Comparison of ENCODE assay signal across 1 cellular context in the genomic region with DNA sequence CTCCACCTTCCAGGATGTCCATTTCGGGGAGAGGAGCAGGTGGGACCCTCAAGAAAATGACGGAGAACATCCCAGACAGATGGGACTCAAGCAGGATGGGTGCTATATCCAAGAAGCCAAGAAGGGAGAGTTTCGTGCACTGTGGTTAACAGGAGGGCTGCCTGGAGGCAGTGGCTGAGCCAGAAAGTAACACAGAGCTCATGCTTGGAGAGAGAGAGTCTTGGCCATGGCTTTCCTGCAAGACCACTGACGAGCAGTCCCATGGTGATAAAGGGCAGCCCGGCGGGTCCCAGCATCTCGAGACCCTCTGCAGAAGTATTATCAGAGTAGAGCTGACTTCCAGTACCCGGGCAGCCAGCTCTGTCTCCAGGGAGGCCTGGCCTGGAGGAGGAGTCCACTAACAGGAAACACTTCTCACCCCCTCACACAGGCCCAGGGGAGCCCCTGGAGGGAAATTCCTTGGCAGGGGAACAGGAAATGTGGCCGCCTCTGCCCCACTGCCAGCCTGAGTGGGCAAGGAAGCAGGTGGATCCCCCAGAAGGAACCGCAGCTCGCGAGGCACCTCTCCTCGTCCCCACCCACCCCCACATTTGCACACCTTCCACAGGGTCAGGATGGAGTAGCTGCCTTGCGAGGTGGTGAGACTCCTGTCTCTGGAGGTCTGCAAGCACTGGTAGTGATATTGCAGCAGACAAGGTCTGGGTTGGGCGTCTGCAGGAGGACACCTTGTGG.
A peak's percentile ranks its signal among the peaks of the same experiment; 100 is the strongest.
TF ChIP-seq lines count a peak whose summit lies in the region.

No MANE protein-coding gene starts in this region.

TF ChIP-seq in GM12878, 131 proteins besides CTCF, POLR2A, EP300 and RAD21:
- TF ChIP-seq ZNF687 (IDR thresholded peaks at IDR 0.05) (peak; percentile 49; the same call in 1 of the 2 replicates), TBL1XR1 (IDR thresholded peaks at IDR 0.05; ENCODE audit: low read depth, low read length) (peak; percentile 57; the same call in 1 of the 2 replicates), MEF2B (IDR thresholded peaks at IDR 0.05; ENCODE audit: partially characterized antibody, poor library complexity, severe bottlenecking) (peak; percentile 76), MAX (IDR thresholded peaks at IDR 0.05; ENCODE audit: low read depth, low read length) (0 out of 2 replicates have a peak, but pooled peaks have one; percentile 13), SKIL (IDR thresholded peaks at IDR 0.05; ENCODE audit: low read depth, poor library complexity, severe bottlenecking) (no peak), E2F8 (IDR thresholded peaks at IDR 0.05; ENCODE audit: low read depth, partially characterized antibody) (no peak), NRF1 (conservative IDR thresholded peaks at IDR 0.05; ENCODE audit: low read depth, low read length) (no peak), SMARCA5 (IDR thresholded peaks at IDR 0.05) (peak; percentile 70), EGR1 (IDR thresholded peaks at IDR 0.05; ENCODE audit: borderline replicate concordance in 1 of 2, low read depth in 2 of 2, low read length in 2 of 2) (peak in 1 of 2 experiments; percentile 58; a peak in 1 of 3 replicates), WRNIP1 (IDR thresholded peaks at IDR 0.05; ENCODE audit: borderline replicate concordance, low read depth, low read length) (no peak), IKZF1 (conservative IDR thresholded peaks at IDR 0.05) (peak; percentile 93), EED (IDR thresholded peaks at IDR 0.05; ENCODE audit: low read depth) (peak; percentile 56), HDGF (IDR thresholded peaks at IDR 0.05) (peak; percentile 56; the same call in 1 of the 2 replicates), ZNF217 (IDR thresholded peaks at IDR 0.05) (peak; percentile 83), GATAD2B (conservative IDR thresholded peaks at IDR 0.05; ENCODE audit: low read depth) (peak; percentile 87), IKZF2 (IDR thresholded peaks at IDR 0.05) (peak; percentile 70 to 80), KLF5 (IDR thresholded peaks at IDR 0.05; ENCODE audit: partially characterized antibody) (no peak), CBFB (IDR thresholded peaks at IDR 0.05; ENCODE audit: low read depth) (no peak), RB1 (IDR thresholded peaks at IDR 0.05; ENCODE audit: borderline replicate concordance) (0 out of 2 replicates have a peak, but pooled peaks have one; percentile 33), SMC3 (IDR thresholded peaks at IDR 0.05; ENCODE audit: borderline replicate concordance, low read length) (peak; percentile 36; the same call in 1 of the 2 replicates), ELK1 (IDR thresholded peaks at IDR 0.05; ENCODE audit: low read depth, low read length) (no peak), BHLHE40 (IDR thresholded peaks at IDR 0.05; ENCODE audit: borderline replicate concordance in 1 of 2, low read depth in 2 of 2, low read length in 1 of 2) (peak in 1 of 2 experiments; percentile 46; a peak in 1 of 4 replicates), RAD51 (IDR thresholded peaks at IDR 0.05) (no peak), MTA2 (IDR thresholded peaks at IDR 0.05; ENCODE audit: low read depth) (peak; percentile 56; the same call in 1 of the 2 replicates), ZNF24 (IDR thresholded peaks at IDR 0.05) (no peak), SUZ12 (IDR thresholded peaks at IDR 0.05; ENCODE audit: unreplicated experiment) (no peak), NFYA (IDR thresholded peaks at IDR 0.05; ENCODE audit: borderline replicate concordance, low read depth, low read length) (no peak), FOXM1 (IDR thresholded peaks at IDR 0.05; ENCODE audit: low read depth, low read length) (no peak), DPF2 (IDR thresholded peaks at IDR 0.05) (peak; percentile 71), CHD1 (IDR thresholded peaks at IDR 0.05; ENCODE audit: low read depth, low read length) (peak; percentile 67; the same call in 1 of the 2 replicates), PAX5 (IDR thresholded peaks at IDR 0.05; ENCODE audit: borderline replicate concordance, low read depth, low read length) (0 out of 2 replicates have a peak, but pooled peaks have one; percentile 21)
- TF ChIP-seq, protein P1, sequence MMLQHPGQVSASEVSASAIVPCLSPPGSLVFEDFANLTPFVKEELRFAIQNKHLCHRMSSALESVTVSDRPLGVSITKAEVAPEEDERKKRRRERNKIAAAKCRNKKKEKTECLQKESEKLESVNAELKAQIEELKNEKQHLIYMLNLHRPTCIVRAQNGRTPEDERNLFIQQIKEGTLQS (IDR thresholded peaks at IDR 0.05; ENCODE audit: borderline replicate concordance, extremely low read depth, low read depth, low read length): no peak
- TF ChIP-seq, protein P2, sequence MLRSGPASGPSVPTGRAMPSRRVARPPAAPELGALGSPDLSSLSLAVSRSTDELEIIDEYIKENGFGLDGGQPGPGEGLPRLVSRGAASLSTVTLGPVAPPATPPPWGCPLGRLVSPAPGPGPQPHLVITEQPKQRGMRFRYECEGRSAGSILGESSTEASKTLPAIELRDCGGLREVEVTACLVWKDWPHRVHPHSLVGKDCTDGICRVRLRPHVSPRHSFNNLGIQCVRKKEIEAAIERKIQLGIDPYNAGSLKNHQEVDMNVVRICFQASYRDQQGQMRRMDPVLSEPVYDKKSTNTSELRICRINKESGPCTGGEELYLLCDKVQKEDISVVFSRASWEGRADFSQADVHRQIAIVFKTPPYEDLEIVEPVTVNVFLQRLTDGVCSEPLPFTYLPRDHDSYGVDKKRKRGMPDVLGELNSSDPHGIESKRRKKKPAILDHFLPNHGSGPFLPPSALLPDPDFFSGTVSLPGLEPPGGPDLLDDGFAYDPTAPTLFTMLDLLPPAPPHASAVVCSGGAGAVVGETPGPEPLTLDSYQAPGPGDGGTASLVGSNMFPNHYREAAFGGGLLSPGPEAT (IDR thresholded peaks at IDR 0.05; ENCODE audit: low read depth): peak; percentile 45; the same call in 1 of the 2 replicates
- TF ChIP-seq, protein P3, sequence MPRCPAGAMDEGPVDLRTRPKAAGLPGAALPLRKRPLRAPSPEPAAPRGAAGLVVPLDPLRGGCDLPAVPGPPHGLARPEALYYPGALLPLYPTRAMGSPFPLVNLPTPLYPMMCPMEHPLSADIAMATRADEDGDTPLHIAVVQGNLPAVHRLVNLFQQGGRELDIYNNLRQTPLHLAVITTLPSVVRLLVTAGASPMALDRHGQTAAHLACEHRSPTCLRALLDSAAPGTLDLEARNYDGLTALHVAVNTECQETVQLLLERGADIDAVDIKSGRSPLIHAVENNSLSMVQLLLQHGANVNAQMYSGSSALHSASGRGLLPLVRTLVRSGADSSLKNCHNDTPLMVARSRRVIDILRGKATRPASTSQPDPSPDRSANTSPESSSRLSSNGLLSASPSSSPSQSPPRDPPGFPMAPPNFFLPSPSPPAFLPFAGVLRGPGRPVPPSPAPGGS (IDR thresholded peaks at IDR 0.05; ENCODE audit: borderline replicate concordance, insufficient read depth, low read depth, low read length, poor library complexity, severe bottlenecking): peak; percentile 66
